15 cellular contexts compared by ENCODE assay signal in genomic region chr2:153074207-153074606, GRCh38.
A peak's percentile ranks its signal among the peaks of the same experiment; 100 is the strongest.
DNase-seq lines count a peak whose midpoint lies in the region; ATAC-seq, FAIRE-seq and TF ChIP-seq lines count a peak whose summit lies in the region.
"Had no signal": no experiment of that assay in that cellular context is flagged by ENCODE, and none has a peak within 500 bp of the region (broad histone marks: within the 10 kb centered on the region; RNA-seq: fewer than 3 reads in every experiment).

No MANE protein-coding gene starts in this region.

- no peak overlapping the region for H3K4me3 ChIP-seq in K562
- H3K4me3 ChIP-seq in heart right ventricle: no peak overlapping the region
- H3K4me3 ChIP-seq: BLaER1, Peyer's patch had no signal

- H3K9me3 ChIP-seq in K562 (replicated peaks; ENCODE audit: control insufficient read depth, insufficient read depth, low read depth, low read length): no peaks in the 10 kb centered on the region
- no peaks in the 10 kb centered on the region for H3K9me3 ChIP-seq in heart right ventricle
- H3K9me3 ChIP-seq: BLaER1, Peyer's patch had no signal

- no peak overlapping the region for H3K9ac ChIP-seq in K562 (ENCODE audit: insufficient read depth in 1 of 2, low read depth in 2 of 2, low read length in 2 of 2)
- H3K9ac ChIP-seq: BLaER1 had no signal

- FAIRE-seq in K562 (lab: Jason Lieb, UNC): no peak

- no peak overlapping the region for H3K4me2 ChIP-seq in K562 (ENCODE audit: insufficient read depth, low read length)
- H3K4me2 ChIP-seq: BLaER1 had no signal

- no peak overlapping the region for H3K27ac ChIP-seq in K562 (ENCODE audit: extremely low read depth, low read depth, low read length)
- no peak overlapping the region for H3K27ac ChIP-seq in heart right ventricle
- H3K27ac ChIP-seq: BLaER1, Peyer's patch had no signal

- TF ChIP-seq RAD21 in K562 (CRISPR knock-in tag; conservative IDR thresholded peaks at IDR 0.05 in 1 of 2, IDR thresholded peaks at IDR 0.05 in 1 of 2): no peak

- POLR2A ChIA-PET in K562 (lab: Yijun Ruan, JAX): no interaction called here

- H3K4me1 ChIP-seq in K562 (replicated peaks in 1 of 2; ENCODE audit: control insufficient read depth in 2 of 2, insufficient read depth in 2 of 2, low read length in 2 of 2) (no peaks in the 10 kb centered on the region), heart right ventricle (no peaks in the 10 kb centered on the region)
- H3K4me1 ChIP-seq: BLaER1, Peyer's patch had no signal

- CTCF ChIA-PET in K562 (lab: Yijun Ruan, JAX; ENCODE audit: low intra/inter-chr PET ratio): no interaction called here

- no peaks in the 10 kb centered on the region for H3K79me2 ChIP-seq in K562 (ENCODE audit: control insufficient read depth, insufficient read depth, low read length)

- peak; percentile 24 for DNase-seq in ELR (ENCODE audit: low read depth)
- peak; percentile 32 for DNase-seq in M059J (ENCODE audit: low read depth)
- DNase-seq in K562 (ENCODE audit: extremely low read depth in 1 of 4, low spot score in 3 of 4): no peak
- peak; percentile 2 for DNase-seq in non-pigmented ciliary epithelial cell (ENCODE audit: low read depth)
- DNase-seq in NAMALWA (ENCODE audit: low spot score): no peak
- DNase-seq in NCI-H2029 treated with DMSO at 0.1 percent for 48 hours (lab: John Stamatoyannopoulos, UW): no peak
- DNase-seq in heart right ventricle: no peak
- DNase-seq: CD8-positive, alpha-beta memory T cell; H7; Kasumi-1; NCI-H146; NCI-H774; Peyer's patch; SIG-M5 had no signal

- WGBS in K562 (ENCODE audit: insufficient coverage, low coverage, missing lambda C conversion rate): 13% methylated on average over 1 of the region's 1 CpG
- WGBS in heart right ventricle, 2 donors: 85 to 91% methylated on average over 1 of the region's 1 CpG

- in situ Hi-C loops in K562 (cut with MboI): no loop called here

- no peak for TF ChIP-seq POLR2A in K562 (conservative IDR thresholded peaks at IDR 0.05)

- H3K9me1 ChIP-seq in K562 (ENCODE audit: control insufficient read depth, insufficient read depth, low read length): no peaks in the 10 kb centered on the region

- H3K36me3 ChIP-seq in K562 (ENCODE audit: control insufficient read depth, insufficient read depth, low read length): no peaks in the 10 kb centered on the region
- no peaks in the 10 kb centered on the region for H3K36me3 ChIP-seq in heart right ventricle
- H3K36me3 ChIP-seq: BLaER1, Peyer's patch had no signal

- no peak for TF ChIP-seq CTCF in K562 (IDR thresholded peaks at IDR 0.05 in 2 of 3, conservative IDR thresholded peaks at IDR 0.05 in 1 of 3; ENCODE audit: insufficient read depth in 2 of 3, low read depth in 1 of 3, low read length in 3 of 3)
- TF ChIP-seq CTCF in heart right ventricle (IDR thresholded peaks at IDR 0.05): no peak

- ATAC-seq in K562 (no peak), heart right ventricle (no peak)

- H2AFZ ChIP-seq in K562 (ENCODE audit: low read depth, low read length): no peak overlapping the region

- H3K27me3 ChIP-seq in K562 (ENCODE audit: control insufficient read depth in 2 of 2, insufficient read depth in 2 of 2, low read length in 2 of 2) (no peaks in the 10 kb centered on the region), heart right ventricle (no peaks in the 10 kb centered on the region)
- H3K27me3 ChIP-seq: BLaER1, Peyer's patch had no signal

- no peaks in the 10 kb centered on the region for H4K20me1 ChIP-seq in K562 (replicated peaks; ENCODE audit: control insufficient read depth, insufficient read depth, low read length)
- H4K20me1 ChIP-seq: BLaER1 had no signal

- intact Hi-C loops in K562 (cut with micrococcal nuclease): no loop called here
- intact Hi-C loops in heart right ventricle (cut with DNase I): loop anchor here in 1 of 10 donors (5.0 kb wide), 1 partner anchor 93 kb away; no protein-coding TSS in a partner anchor

- TF ChIP-seq EP300 in K562 (IDR thresholded peaks at IDR 0.05; ENCODE audit: low read length): no peak

- BruUV-seq in K562 (replicated peaks; lab: Mats Ljungman, UMichigan): no TSS peak

TF ChIP-seq in K562, 482 proteins besides CTCF, POLR2A, EP300 and RAD21:
- TF ChIP-seq RFX1 (IDR thresholded peaks at IDR 0.05) (0 out of 2 replicates have a peak, but pooled peaks have one; percentile 14), TCF15 (CRISPR knock-in tag; IDR thresholded peaks at IDR 0.05) (no peak)

Comparison
In these comparisons a context has a peak if more than half of its experiments do, and no peak if none do; other contexts are left out.
1. DNase-seq: peak in ELR (single experiment), M059J (single experiment) and non-pigmented ciliary epithelial cell (single experiment); none in K562 (0 of 4), NAMALWA (single experiment), NCI-H2029 treated with DMSO at 0.1 percent for 48 hours (single experiment) and heart right ventricle (0 of 2).